ENCODE assay signal across 15 cellular contexts in the genomic region with DNA sequence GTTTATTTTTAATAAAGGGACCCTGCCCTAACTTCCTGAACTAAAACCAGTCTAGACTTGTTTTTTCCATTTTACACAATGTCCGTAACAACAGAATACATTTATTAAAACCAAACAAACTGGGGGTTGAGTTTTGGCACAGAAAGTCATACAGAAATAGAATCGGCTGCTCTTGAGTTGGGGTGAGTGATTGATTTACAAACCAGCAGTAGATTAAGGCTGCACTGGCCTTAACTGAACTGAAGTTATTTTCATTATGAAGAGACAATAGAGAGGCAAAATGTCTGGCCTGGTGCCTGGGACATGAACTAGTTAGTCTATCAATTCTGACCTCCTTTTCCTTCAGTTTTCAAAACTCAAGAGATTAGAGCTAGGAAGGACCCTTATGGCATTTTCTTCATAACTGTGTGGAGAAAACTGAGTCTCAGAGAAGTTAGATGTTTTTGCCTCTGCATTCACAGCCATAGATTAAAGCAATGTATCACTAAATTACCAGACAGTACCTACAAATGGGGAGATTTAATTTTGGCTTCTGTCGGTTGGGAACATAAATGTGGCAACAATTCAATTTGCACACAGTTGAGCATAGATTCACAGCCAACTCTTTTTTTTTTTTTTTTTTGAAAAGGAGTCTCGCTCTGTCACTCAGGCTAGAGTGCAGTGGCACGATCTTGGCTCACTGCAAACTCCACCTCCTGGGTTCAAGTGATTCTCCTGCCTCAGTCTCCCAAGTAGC. TPM values are rescaled to one million over a fixed set of nuclear protein-coding genes. Genes with fewer than 3 reads are reported as not detected.
DNase-seq lines count a peak whose midpoint lies in the region; ATAC-seq and TF ChIP-seq lines count a peak whose summit lies in the region.
"Had no signal": no experiment of that assay in that cellular context is flagged by ENCODE, and none has a peak within 500 bp of the region (broad histone marks: within the 10 kb centered on the region; RNA-seq: fewer than 3 reads in every experiment).

No MANE protein-coding gene starts in this region.

- H3K4me3 Mint-ChIP-seq in Calu3 (ENCODE audit: low read depth, unreplicated experiment) (no peak overlapping the region), natural killer cell (no peak overlapping the region)
- H3K4me3 Mint-ChIP-seq: activated CD4-positive, alpha-beta memory T cell treated with anti-CD3 and anti-CD28 coated beads, Interleukin-2, amount 10 ng/mL, durations not matched to agents 7 days and 5 days had no signal

- H4K20me1 ChIP-seq in mammary epithelial cell (ENCODE audit: insufficient read depth, low read length) = no peaks in the 10 kb centered on the region

- DNase-seq in Calu3 (no peak), mammary epithelial cell (peak; percentile 17), left cardiac atrium (peak; percentile 43), gastrocnemius medialis (no peak), natural killer cell (no peak)
- no peak for DNase-seq in activated naive CD4-positive, alpha-beta T cell treated with anti-CD3 and anti-CD28 coated beads, Interleukin-2, amount 50 U/mL, for 16 hours
- DNase-seq: activated CD4-positive, alpha-beta memory T cell treated with anti-CD3 and anti-CD28 coated beads, Interleukin-2, amount 10 ng/mL, durations not matched to agents 7 days and 5 days; DMS79 treated with DMSO at 0.1 percent for 48 hours; erythroblast; IMR-90; NCI-H510A had no signal

- intact Hi-C loops in Calu3 (cut with micrococcal nuclease; ENCODE audit: unreplicated experiment) (no loop called here), mammary epithelial cell (cut with micrococcal nuclease) (no loop called here), left cardiac atrium (cut with DNase I) (no loop called here), gastrocnemius medialis (cut with DNase I; ENCODE audit: low total_unique reads) (no loop called here), natural killer cell (cut with micrococcal nuclease) (no loop called here)

- H3K27ac ChIP-seq in mammary epithelial cell (ENCODE audit: insufficient read depth, low read depth, low read length) (peak overlapping the region; percentile 45), gastrocnemius medialis (peak overlapping the region; percentile 15 to 70 (median 42))
- H3K27ac ChIP-seq: cardiac muscle cell had no signal

- H2AFZ ChIP-seq in mammary epithelial cell (ENCODE audit: low read depth, low read length) = peak overlapping the region; percentile 92

- WGBS in mammary epithelial cell (ENCODE audit: low coverage, missing lambda C conversion rate) = 0% methylated on average over 3 of the region's 5 CpGs

- in situ Hi-C loops in mammary epithelial cell (cut with MboI; ENCODE audit: low sequenced_read_pairs in 2 of 2) (no loop called here), gastrocnemius medialis (cut with MboI; ENCODE audit: low sequenced_read_pairs in 4 of 4) (no loop called here)

- H3K4me1 ChIP-seq in mammary epithelial cell (ENCODE audit: insufficient read depth, low read length) (peaks cover 21% of the 10 kb centered on the region), gastrocnemius medialis (peaks cover 6 to 21% of the 10 kb centered on the region in 2 donors)

- H3K79me2 ChIP-seq in mammary epithelial cell (ENCODE audit: insufficient read depth, low read length) = no peaks in the 10 kb centered on the region

- ATAC-seq in left cardiac atrium (peak; percentile 56 to 72), gastrocnemius medialis (peak in 1 of 2 donors; percentile 12), HG02763 (IDR thresholded peaks at IDR 0.05; ENCODE audit: unreplicated experiment) (no peak), GM21576 (IDR thresholded peaks at IDR 0.05; ENCODE audit: unreplicated experiment) (no peak), natural killer cell (no peak)

- BruUV-seq in Calu3 (replicated peaks; lab: Mats Ljungman, UMichigan) (no TSS peak), mammary epithelial cell (replicated peaks; lab: Mats Ljungman, UMichigan) (no TSS peak)

- H3K27ac Mint-ChIP-seq in Calu3 (ENCODE audit: unreplicated experiment) = peak overlapping the region; percentile 60
- H3K27ac Mint-ChIP-seq in natural killer cell = peak overlapping the region in 1 of 2 donors; percentile 44
- H3K27ac Mint-ChIP-seq: activated CD4-positive, alpha-beta memory T cell treated with anti-CD3 and anti-CD28 coated beads, Interleukin-2, amount 10 ng/mL, durations not matched to agents 7 days and 5 days had no signal

- H3K4me3 ChIP-seq in mammary epithelial cell (replicated peaks in 1 of 3; ENCODE audit: insufficient read depth in 1 of 3, low read depth in 2 of 3, low read length in 3 of 3) = no peak overlapping the region
- H3K4me3 ChIP-seq in gastrocnemius medialis = no peak overlapping the region
- H3K4me3 ChIP-seq: cardiac muscle cell had no signal

- peak overlapping the region; percentile 69 for H3K4me2 ChIP-seq in mammary epithelial cell (ENCODE audit: insufficient read depth, low read depth, low read length)

- H3K4me1 Mint-ChIP-seq in Calu3 (ENCODE audit: low read depth, unreplicated experiment) (peaks cover 23% of the 10 kb centered on the region), natural killer cell (peaks cover 10 to 20% of the 10 kb centered on the region in 2 donors)

- no peaks in the 10 kb centered on the region for H3K27me3 Mint-ChIP-seq in Calu3 (ENCODE audit: unreplicated experiment)
- H3K27me3 Mint-ChIP-seq in natural killer cell (ENCODE audit: low read depth in 2 of 2) = no peaks in the 10 kb centered on the region
- H3K27me3 Mint-ChIP-seq: activated CD4-positive, alpha-beta memory T cell treated with anti-CD3 and anti-CD28 coated beads, Interleukin-2, amount 10 ng/mL, durations not matched to agents 7 days and 5 days had no signal

- no peak overlapping the region for H3K9ac ChIP-seq in mammary epithelial cell (ENCODE audit: insufficient read depth, low read length)

- TF ChIP-seq POLR2A in gastrocnemius medialis (IDR thresholded peaks at IDR 0.05) = no peak

- CTCF ChIA-PET in Calu3 (lab: Charles Lee) (no interaction called here), mammary epithelial cell (lab: Charles Lee; ENCODE audit: low non-redundant PET) (no interaction called here)

- H3K9me3 Mint-ChIP-seq in Calu3 (ENCODE audit: low read depth, unreplicated experiment) (peaks cover 6% of the 10 kb centered on the region), natural killer cell (no peaks in the 10 kb centered on the region)
- H3K9me3 Mint-ChIP-seq: activated CD4-positive, alpha-beta memory T cell treated with anti-CD3 and anti-CD28 coated beads, Interleukin-2, amount 10 ng/mL, durations not matched to agents 7 days and 5 days had no signal

- no peaks in the 10 kb centered on the region for H3K27me3 ChIP-seq in mammary epithelial cell (ENCODE audit: insufficient read depth, low read length)
- no peaks in the 10 kb centered on the region for H3K27me3 ChIP-seq in gastrocnemius medialis
- H3K27me3 ChIP-seq: cardiac muscle cell had no signal

- H3K36me3 ChIP-seq in mammary epithelial cell (ENCODE audit: insufficient read depth, low read length) (no peaks in the 10 kb centered on the region), gastrocnemius medialis (no peaks in the 10 kb centered on the region)
- H3K36me3 ChIP-seq: cardiac muscle cell had no signal

- peaks cover 2% of the 10 kb centered on the region for H3K36me3 Mint-ChIP-seq in Calu3 (ENCODE audit: insufficient read depth, unreplicated experiment)
- H3K36me3 Mint-ChIP-seq in natural killer cell = peaks cover 6% of the 10 kb centered on the region

- dilution Hi-C loops in mammary epithelial cell (cut with HindIII; ENCODE audit: low sequenced_read_pairs) = no loop called here

- TF ChIP-seq CTCF in Calu3 (IDR thresholded peaks at IDR 0.05; ENCODE audit: unreplicated experiment) (no peak), mammary epithelial cell (conservative IDR thresholded peaks at IDR 0.05 in 1 of 2, IDR thresholded peaks at IDR 0.05 in 1 of 2; ENCODE audit: extremely low read depth in 1 of 2, insufficient read depth in 1 of 2, low read depth in 1 of 2, low read length in 2 of 2) (no peak), gastrocnemius medialis (IDR thresholded peaks at IDR 0.05 in 4 of 5, conservative IDR thresholded peaks at IDR 0.05 in 1 of 5) (no peak), natural killer cell (IDR thresholded peaks at IDR 0.05) (no peak)

- H3K9me3 ChIP-seq in mammary epithelial cell (replicated peaks; ENCODE audit: insufficient read depth, low read length) (no peaks in the 10 kb centered on the region), gastrocnemius medialis (no peaks in the 10 kb centered on the region)

RNA-seq across cellular contexts. Expression of a gene that starts 19.8 kb away (rescaled TPM):
- total RNA-seq in Calu3 (2022) (0.64 TPM in 1 of 2 replicates, not detected in the other), mammary epithelial cell (10 to 100 TPM in 1 of 2 donors, under 1 TPM in 1; 0.66 to 55.5 TPM), left cardiac atrium (1,000 to 10,000 TPM; 1,159 to 1,325 TPM), gastrocnemius medialis (10 to 100 TPM; 32.4 to 67.3 (median 47.1) TPM), natural killer cell (1 to 10 TPM in 1 of 3 donors, under 1 TPM in 1, not detected in 1; 0.89 to 1.1 TPM)
- 1.4 TPM for polyA plus RNA-seq in mammary epithelial cell
- polyA minus RNA-seq in mammary epithelial cell = not detected
- total RNA-seq: activated CD4-positive, alpha-beta memory T cell treated with anti-CD3 and anti-CD28 coated beads, Interleukin-2, amount 10 ng/mL, durations not matched to agents 7 days and 5 days; cardiac muscle cell; myocyte had no signal

RNA-seq across cellular contexts. Expression of a gene that starts 32.9 kb away (rescaled TPM):
- 0.17 and 2.3 TPM in 2 replicates for total RNA-seq in Calu3 (2022)
- not detected for total RNA-seq in mammary epithelial cell
- 0.12 TPM for polyA plus RNA-seq in mammary epithelial cell
- polyA minus RNA-seq in mammary epithelial cell = not detected
- under 1 TPM; 0.18 to 0.44 TPM for total RNA-seq in left cardiac atrium
- under 1 TPM in 1 of 4 donors, not detected in 3; 0.42 TPM for total RNA-seq in gastrocnemius medialis
- 10 to 100 TPM in 2 of 3 donors, 1 to 10 TPM in 1; 9.8 to 15.2 (median 12.3) TPM for total RNA-seq in natural killer cell
- total RNA-seq: cardiac muscle cell, IMR-90, myocyte had no signal
- polyA plus RNA-seq: cardiac muscle cell, IMR-90 had no signal

RNA-seq across cellular contexts. Expression of a gene that starts 56.0 kb away (rescaled TPM):
- total RNA-seq in Calu3 (2022) = 23.5 and 23.6 TPM in 2 replicates
- 10 to 100 TPM in 1 of 2 donors, 1 to 10 TPM in 1; 5.0 to 24.0 TPM for total RNA-seq in mammary epithelial cell
- 231 TPM for polyA plus RNA-seq in mammary epithelial cell
- 214 TPM for polyA minus RNA-seq in mammary epithelial cell
- total RNA-seq in left cardiac atrium = 100 to 1,000 TPM in 1 of 2 donors, 10 to 100 TPM in 1; 80.0 to 118 TPM
- 10 to 100 TPM; 20.6 to 88.6 (median 44.0) TPM for total RNA-seq in gastrocnemius medialis
- 100 to 1,000 TPM; 838 to 962 (median 929) TPM for total RNA-seq in natural killer cell
- total RNA-seq: myocyte had no signal

Comparison
In these comparisons a context has a peak if more than half of its experiments do, and no peak if none do; other contexts are left out.
1. DNase-seq: peak in mammary epithelial cell (single experiment) and left cardiac atrium (single experiment); none in Calu3 (single experiment), gastrocnemius medialis (0 of 2), activated naive CD4-positive, alpha-beta T cell treated with anti-CD3 and anti-CD28 coated beads, Interleukin-2, amount 50 U/mL, for 16 hours (single experiment) and natural killer cell (single experiment).
2. ATAC-seq: peak in left cardiac atrium (2 of 2); none in HG02763 (single experiment), GM21576 (single experiment) and natural killer cell (0 of 3).
3. RNA of a gene that starts 19.8 kb away (total RNA-seq): 1,159 to 1,325 TPM in left cardiac atrium; 32.4 to 67.3 TPM in gastrocnemius medialis, 0.66 to 55.5 TPM in mammary epithelial cell, 0.89 to 1.1 TPM in natural killer cell and 0.64 TPM in Calu3; every median in the first group is over 10 times any median in the second.
4. RNA of a gene that starts 56.0 kb away (total RNA-seq): 838 to 962 TPM in natural killer cell; 80.0 to 118 TPM in left cardiac atrium, 20.6 to 88.6 TPM in gastrocnemius medialis, 5.0 to 24.0 TPM in mammary epithelial cell and 23.5 to 23.6 TPM in Calu3; every median in the first group is over 4 times any median in the second.